In the genomic region with DNA sequence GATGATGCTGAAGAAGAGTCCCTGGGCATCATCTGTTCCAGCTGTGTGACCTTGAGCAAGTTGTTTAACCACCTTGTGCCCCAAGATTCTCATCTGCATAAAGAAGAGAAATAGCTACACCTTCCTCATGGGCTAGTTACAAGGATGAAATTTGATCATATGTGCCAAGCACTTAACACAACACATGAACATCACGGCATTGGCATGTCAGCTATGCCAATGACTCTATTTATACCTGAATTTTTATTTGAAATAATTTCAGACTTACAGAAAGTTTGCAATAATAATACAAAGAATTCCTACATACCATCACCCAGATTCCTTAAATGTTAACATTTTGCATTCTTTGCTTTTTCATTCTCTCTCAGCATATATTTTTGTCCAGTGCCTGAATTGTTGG, we compare ENCODE assay signal across 22 cellular contexts.
"Had no signal": no experiment of that assay in that cellular context is flagged by ENCODE, and none has a peak within 500 bp of the region (broad histone marks: within the 10 kb centered on the region; RNA-seq: fewer than 3 reads in every experiment).

No MANE protein-coding gene starts in this region.

- DNase-seq: KBM-7, MV-4-11, NCI-H1048, NCI-H1105, NCI-H1417, NCI-H1436 treated with DMSO at 0.1 percent for 48 hours, NCI-H1694, NCI-H187 treated with DMSO at 0.1 percent for 48 hours, NCI-H2029 treated with DMSO at 0.1 percent for 48 hours, NCI-H2171 treated with DMSO at 0.1 percent for 48 hours, NCI-H345, NCI-H446 treated with DMSO at 0.1 percent for 48 hours, NCI-H510A treated with DMSO at 0.1 percent for 48 hours, NCI-H526 treated with DMSO at 0.1 percent for 48 hours, NCI-H748 treated with DMSO at 0.1 percent for 48 hours, RPMI8226, SHP77, SJCRH30, T-helper 1 cell had no signal

- H3K4me3 ChIP-seq: SJCRH30 had no signal

- H3K36me3 ChIP-seq: SJCRH30 had no signal

- ATAC-seq: HepG2, SK-N-SH treated with all-trans-retinoic acid at 6 μM for 48 hours had no signal

- H3K27ac ChIP-seq: SJCRH30 had no signal

- FAIRE-seq: HepG2, RCC 7860 had no signal
